1 cellular context compared by ENCODE assay signal in the genomic region with DNA sequence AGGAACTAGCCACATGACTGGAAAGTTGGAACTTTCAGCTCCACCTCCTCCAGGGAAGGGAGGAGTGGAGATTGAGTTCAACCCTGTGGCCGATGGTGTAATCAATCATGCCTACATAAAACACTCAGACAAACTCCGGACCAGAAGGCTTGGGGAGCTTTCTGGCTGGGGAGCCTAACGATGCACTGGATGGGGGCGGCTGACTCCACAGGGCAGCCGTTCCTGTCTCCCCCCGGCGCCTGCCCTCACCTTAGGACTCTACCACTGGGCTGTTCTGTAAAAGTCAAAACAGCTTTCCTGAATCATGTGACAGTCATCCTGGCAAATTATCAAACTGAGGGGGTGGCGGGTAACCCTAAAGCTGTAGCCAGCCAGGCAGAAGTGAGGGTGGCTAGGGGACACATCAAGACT.
TF ChIP-seq lines count a peak whose summit lies in the region.

No MANE protein-coding gene starts in this region.

TF ChIP-seq in GM23338, 12 proteins besides CTCF, POLR2A, EP300 and RAD21 (continued from another document):
- TF ChIP-seq ZNF462 (CRISPR knock-in tag; IDR thresholded peaks at IDR 0.05) (no peak), CREB1 (CRISPR knock-in tag; IDR thresholded peaks at IDR 0.05; ENCODE audit: low read depth) (no peak), NANOG (IDR thresholded peaks at IDR 0.05; ENCODE audit: borderline replicate concordance) (no peak), STAT1 (IDR thresholded peaks at IDR 0.05; ENCODE audit: unreplicated experiment) (no peak), EZH2 (IDR thresholded peaks at IDR 0.05; ENCODE audit: low read depth, unreplicated experiment) (no peak), EZH2phosphoT487 (IDR thresholded peaks at IDR 0.05; ENCODE audit: unreplicated experiment) (no peak), POLR2AphosphoS5 (IDR thresholded peaks at IDR 0.05; ENCODE audit: low read depth) (no peak), ZNF114 (CRISPR knock-in tag; IDR thresholded peaks at IDR 0.05) (no peak)
- TF ChIP-seq, protein P1, sequence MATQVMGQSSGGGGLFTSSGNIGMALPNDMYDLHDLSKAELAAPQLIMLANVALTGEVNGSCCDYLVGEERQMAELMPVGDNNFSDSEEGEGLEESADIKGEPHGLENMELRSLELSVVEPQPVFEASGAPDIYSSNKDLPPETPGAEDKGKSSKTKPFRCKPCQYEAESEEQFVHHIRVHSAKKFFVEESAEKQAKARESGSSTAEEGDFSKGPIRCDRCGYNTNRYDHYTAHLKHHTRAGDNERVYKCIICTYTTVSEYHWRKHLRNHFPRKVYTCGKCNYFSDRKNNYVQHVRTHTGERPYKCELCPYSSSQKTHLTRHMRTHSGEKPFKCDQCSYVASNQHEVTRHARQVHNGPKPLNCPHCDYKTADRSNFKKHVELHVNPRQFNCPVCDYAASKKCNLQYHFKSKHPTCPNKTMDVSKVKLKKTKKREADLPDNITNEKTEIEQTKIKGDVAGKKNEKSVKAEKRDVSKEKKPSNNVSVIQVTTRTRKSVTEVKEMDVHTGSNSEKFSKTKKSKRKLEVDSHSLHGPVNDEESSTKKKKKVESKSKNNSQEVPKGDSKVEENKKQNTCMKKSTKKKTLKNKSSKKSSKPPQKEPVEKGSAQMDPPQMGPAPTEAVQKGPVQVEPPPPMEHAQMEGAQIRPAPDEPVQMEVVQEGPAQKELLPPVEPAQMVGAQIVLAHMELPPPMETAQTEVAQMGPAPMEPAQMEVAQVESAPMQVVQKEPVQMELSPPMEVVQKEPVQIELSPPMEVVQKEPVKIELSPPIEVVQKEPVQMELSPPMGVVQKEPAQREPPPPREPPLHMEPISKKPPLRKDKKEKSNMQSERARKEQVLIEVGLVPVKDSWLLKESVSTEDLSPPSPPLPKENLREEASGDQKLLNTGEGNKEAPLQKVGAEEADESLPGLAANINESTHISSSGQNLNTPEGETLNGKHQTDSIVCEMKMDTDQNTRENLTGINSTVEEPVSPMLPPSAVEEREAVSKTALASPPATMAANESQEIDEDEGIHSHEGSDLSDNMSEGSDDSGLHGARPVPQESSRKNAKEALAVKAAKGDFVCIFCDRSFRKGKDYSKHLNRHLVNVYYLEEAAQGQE (IDR thresholded peaks at IDR 0.05; ENCODE audit: unreplicated experiment), result no peak
- TF ChIP-seq, protein P2, sequence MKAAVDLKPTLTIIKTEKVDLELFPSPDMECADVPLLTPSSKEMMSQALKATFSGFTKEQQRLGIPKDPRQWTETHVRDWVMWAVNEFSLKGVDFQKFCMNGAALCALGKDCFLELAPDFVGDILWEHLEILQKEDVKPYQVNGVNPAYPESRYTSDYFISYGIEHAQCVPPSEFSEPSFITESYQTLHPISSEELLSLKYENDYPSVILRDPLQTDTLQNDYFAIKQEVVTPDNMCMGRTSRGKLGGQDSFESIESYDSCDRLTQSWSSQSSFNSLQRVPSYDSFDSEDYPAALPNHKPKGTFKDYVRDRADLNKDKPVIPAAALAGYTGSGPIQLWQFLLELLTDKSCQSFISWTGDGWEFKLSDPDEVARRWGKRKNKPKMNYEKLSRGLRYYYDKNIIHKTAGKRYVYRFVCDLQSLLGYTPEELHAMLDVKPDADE (IDR thresholded peaks at IDR 0.05), result no peak
TF ChIP-seq in GM23338: peak in this region for 0.
